1 cellular context compared by ENCODE assay signal in the genomic region with DNA sequence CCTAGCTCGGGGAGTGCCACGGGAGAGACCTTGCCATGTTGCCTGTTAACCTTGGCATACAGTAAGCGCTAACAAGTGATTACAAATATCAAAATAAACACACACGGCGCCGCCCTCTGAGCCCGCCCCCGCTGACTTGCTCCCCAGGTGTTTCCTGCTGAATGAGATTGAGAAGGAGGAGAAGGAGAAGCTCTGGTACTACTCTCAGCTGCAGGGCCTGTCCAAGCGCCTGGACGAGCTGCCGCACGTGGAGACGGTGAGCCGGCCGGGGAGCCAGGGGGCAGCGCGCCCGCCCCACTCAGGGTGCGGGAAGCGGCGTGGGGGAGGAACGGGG.
TF ChIP-seq lines count a peak whose summit lies in the region.

No MANE protein-coding gene starts in this region.

TF ChIP-seq in endothelial cell of umbilical vein, 7 proteins besides CTCF, POLR2A, EP300 and RAD21:
- TF ChIP-seq, protein P1, sequence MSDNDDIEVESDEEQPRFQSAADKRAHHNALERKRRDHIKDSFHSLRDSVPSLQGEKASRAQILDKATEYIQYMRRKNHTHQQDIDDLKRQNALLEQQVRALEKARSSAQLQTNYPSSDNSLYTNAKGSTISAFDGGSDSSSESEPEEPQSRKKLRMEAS (IDR thresholded peaks at IDR 0.05; ENCODE audit: insufficient read depth, insufficient read length): no peak
- no peak for TF ChIP-seq EZH2 (IDR thresholded peaks at IDR 0.05; ENCODE audit: borderline replicate concordance, low read depth, low read length, severe bottlenecking)
- no peak for TF ChIP-seq JUN (IDR thresholded peaks at IDR 0.05; ENCODE audit: borderline replicate concordance, insufficient read depth, insufficient read length, low read depth)
- TF ChIP-seq POLR2AphosphoS5 (IDR thresholded peaks at IDR 0.05; ENCODE audit: insufficient read depth, low read depth, low read length): no peak
